Comparison of ENCODE assay signal across 3 cellular contexts in genomic region chr11:10858505-10859360, GRCh38.
TF ChIP-seq lines count a peak whose summit lies in the region.

No MANE protein-coding gene starts in this region.

TF ChIP-seq in GM12891, 5 proteins besides CTCF, POLR2A, EP300 and RAD21:
- TF ChIP-seq SPI1 (IDR thresholded peaks at IDR 0.05; ENCODE audit: low read depth, low read length), result no peak
- no peak for TF ChIP-seq PAX5 (IDR thresholded peaks at IDR 0.05; ENCODE audit: insufficient read depth, low read length, severe bottlenecking)
- no peak for TF ChIP-seq POU2F2 (IDR thresholded peaks at IDR 0.05; ENCODE audit: low read depth, low read length)
- no peak for TF ChIP-seq POLR2AphosphoS5 (IDR thresholded peaks at IDR 0.05; ENCODE audit: low read depth, low read length)
- no peak for TF ChIP-seq TAF1 (IDR thresholded peaks at IDR 0.05; ENCODE audit: low read depth, low read length)

TF ChIP-seq in HCT116, 20 proteins besides CTCF, POLR2A, EP300 and RAD21:
- TF ChIP-seq ZBTB33 (IDR thresholded peaks at IDR 0.05; ENCODE audit: extremely low read depth, insufficient replicate concordance, low read length), result no peak
- TF ChIP-seq ZFX (IDR thresholded peaks at IDR 0.05), result peak; percentile 95
TF ChIP-seq in HCT116: peak in this region for 1.

TF ChIP-seq in HepG2, 621 proteins besides CTCF, POLR2A, EP300 and RAD21 (continues in another document):
- TF ChIP-seq ZNF703 (CRISPR knock-in tag; IDR thresholded peaks at IDR 0.05; ENCODE audit: borderline replicate concordance), result no peak
- peak; percentile 62; the same call in 1 of the 2 replicates for TF ChIP-seq HIVEP1 (CRISPR knock-in tag; IDR thresholded peaks at IDR 0.05)
- TF ChIP-seq EEA1 (CRISPR knock-in tag; IDR thresholded peaks at IDR 0.05; ENCODE audit: borderline replicate concordance), result 0 out of 2 replicates have a peak, but pooled peaks have one; percentile 54
- TF ChIP-seq ZBTB7B (CRISPR knock-in tag; IDR thresholded peaks at IDR 0.05), result 0 out of 2 replicates have a peak, but pooled peaks have one; percentile 4
- TF ChIP-seq ZNF431 (CRISPR knock-in tag; IDR thresholded peaks at IDR 0.05; ENCODE audit: borderline replicate concordance, low read depth), result peak; percentile 10; the same call in 1 of the 2 replicates
- TF ChIP-seq ZNF547 (CRISPR knock-in tag; IDR thresholded peaks at IDR 0.05), result 0 out of 2 replicates have a peak, but pooled peaks have one; percentile 3
- TF ChIP-seq ZBTB26 (CRISPR knock-in tag; IDR thresholded peaks at IDR 0.05; ENCODE audit: borderline replicate concordance), result no peak
- 0 out of 2 replicates have a peak, but pooled peaks have one; percentile 39 for TF ChIP-seq NKX3-1 (CRISPR knock-in tag; IDR thresholded peaks at IDR 0.05)
- no peak for TF ChIP-seq GLMP (CRISPR knock-in tag; IDR thresholded peaks at IDR 0.05; ENCODE audit: borderline replicate concordance)
- 0 out of 2 replicates have a peak, but pooled peaks have one; percentile 22 for TF ChIP-seq KLF12 (CRISPR knock-in tag; IDR thresholded peaks at IDR 0.05; ENCODE audit: borderline replicate concordance)
- no peak for TF ChIP-seq RAD51 (IDR thresholded peaks at IDR 0.05; ENCODE audit: borderline replicate concordance)
- no peak for TF ChIP-seq PRDM4 (CRISPR knock-in tag; IDR thresholded peaks at IDR 0.05; ENCODE audit: borderline replicate concordance)
- peak; percentile 54; the same call in 1 of the 2 replicates for TF ChIP-seq ZNF333 (CRISPR knock-in tag; IDR thresholded peaks at IDR 0.05; ENCODE audit: borderline replicate concordance)
- 0 out of 2 replicates have a peak, but pooled peaks have one; percentile 43 for TF ChIP-seq ZNF430 (CRISPR knock-in tag; IDR thresholded peaks at IDR 0.05)
- 0 out of 2 replicates have a peak, but pooled peaks have one; percentile 71 for TF ChIP-seq KAT7 (CRISPR knock-in tag; IDR thresholded peaks at IDR 0.05; ENCODE audit: borderline replicate concordance)
- TF ChIP-seq PHF8 (CRISPR knock-in tag; IDR thresholded peaks at IDR 0.05), result peak; percentile 60; the same call in 1 of the 2 replicates
- TF ChIP-seq MXD3 (CRISPR knock-in tag; IDR thresholded peaks at IDR 0.05), result no peak
- peak; percentile 52 for TF ChIP-seq KMT2A (CRISPR knock-in tag; IDR thresholded peaks at IDR 0.05)
- TF ChIP-seq SAP130 (CRISPR knock-in tag; IDR thresholded peaks at IDR 0.05; ENCODE audit: low read depth), result peak; percentile 1; the same call in 1 of the 2 replicates
- TF ChIP-seq ZNF367 (CRISPR knock-in tag; IDR thresholded peaks at IDR 0.05; ENCODE audit: borderline replicate concordance), result no peak
- TF ChIP-seq NFATC3 (CRISPR knock-in tag; IDR thresholded peaks at IDR 0.05), result peak; percentile 32; the same call in 1 of the 2 replicates
- no peak for TF ChIP-seq TEF (CRISPR knock-in tag; IDR thresholded peaks at IDR 0.05)
- TF ChIP-seq ZMAT3 (CRISPR knock-in tag; conservative IDR thresholded peaks at IDR 0.05), result no peak
- TF ChIP-seq ZBTB40 (IDR thresholded peaks at IDR 0.05), result no peak
- 0 out of 2 replicates have a peak, but pooled peaks have one; percentile 19 for TF ChIP-seq ZBTB40 (CRISPR knock-in tag; IDR thresholded peaks at IDR 0.05)
- peak; percentile 46; the same call in 1 of the 2 replicates for TF ChIP-seq PATZ1 (CRISPR knock-in tag; IDR thresholded peaks at IDR 0.05)
- TF ChIP-seq NR3C1 (CRISPR knock-in tag; IDR thresholded peaks at IDR 0.05), result no peak
- TF ChIP-seq UBTF (CRISPR knock-in tag; IDR thresholded peaks at IDR 0.05), result peak; percentile 96
- no peak for TF ChIP-seq ZNF205 (CRISPR knock-in tag; IDR thresholded peaks at IDR 0.05)
- TF ChIP-seq HIC2 (CRISPR knock-in tag; IDR thresholded peaks at IDR 0.05; ENCODE audit: low read depth), result 0 out of 2 replicates have a peak, but pooled peaks have one; percentile 54
- TF ChIP-seq ZFP36L1 (CRISPR knock-in tag; IDR thresholded peaks at IDR 0.05), result no peak
